ENCODE assay signal across 24 cellular contexts in the genomic region with DNA sequence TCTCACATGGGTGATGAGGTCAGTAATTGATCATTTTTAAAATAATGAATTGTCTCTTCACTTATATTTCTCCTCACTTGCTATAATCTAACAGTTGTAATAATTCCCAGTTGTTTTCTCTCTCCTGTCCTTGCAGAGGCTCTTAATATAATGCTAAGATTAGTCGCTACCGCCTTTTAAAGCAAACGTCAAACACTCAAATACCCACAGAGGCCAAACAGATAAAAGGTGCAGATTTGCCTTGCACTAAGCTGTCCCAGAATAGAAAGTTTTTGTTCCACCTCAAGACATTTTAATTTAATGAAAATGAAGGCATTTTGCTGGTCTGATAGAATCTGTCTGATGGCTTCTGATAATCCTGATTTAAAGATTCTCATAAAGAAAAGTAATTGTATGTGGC.
"Had no signal": no experiment of that assay in that cellular context is flagged by ENCODE, and none has a peak within 500 bp of the region (broad histone marks: within the 10 kb centered on the region; RNA-seq: fewer than 3 reads in every experiment).

No MANE protein-coding gene starts in this region.

- H3K9me3 ChIP-seq: ovary, psoas muscle, right lobe of liver, sigmoid colon, stomach, thoracic aorta, thyroid gland, tibial nerve, upper lobe of left lung, vagina had no signal

- DNase-seq: natural killer cell; occipital lobe; ovary; posterior cingulate gyrus; psoas muscle; right lobe of liver; sigmoid colon; small intestine; stimulated activated CD4-positive, alpha-beta T cell treated with anti-CD3 and anti-CD28 coated beads, Interleukin-15, amount 100 ng/mL, for 24 hours; stimulated activated CD4-positive, alpha-beta T cell treated with anti-CD3 and anti-CD28 coated beads, Interleukin-2, amount 100 ng/mL, for 24 hours; stimulated activated CD4-positive, alpha-beta T cell treated with anti-CD3 and anti-CD28 coated beads, Interleukin-2, amount 100 ng/mL, for 48 hours; stimulated activated CD4-positive, alpha-beta T cell treated with anti-CD3 and anti-CD28 coated beads, Interleukin-4, amount 100 ng/mL, for 24 hours; stimulated activated naive B cell treated with anti-CD40 and anti-IgM and Interleukin-4, amounts not matched to agents 10 μg/mL and 1 μg/mL and 100 μg/mL, for 72 hours; stimulated activated naive CD4-positive, alpha-beta T cell treated with Interleukin-2 at 50 U/mL for 16 hours; stomach; thyroid gland; trophoblast cell; upper lobe of left lung had no signal

- H3K27me3 ChIP-seq: neural progenitor cell, ovary, right lobe of liver, sigmoid colon, stomach, thyroid gland, tibial nerve, upper lobe of left lung, vagina had no signal

- FAIRE-seq: urothelium cell line had no signal

- H3K9ac ChIP-seq: neural progenitor cell, parathyroid adenoma had no signal

- H3K4me3 ChIP-seq: neural progenitor cell, ovary, psoas muscle, right lobe of liver, sigmoid colon, stomach, thoracic aorta, thyroid gland, tibial nerve, upper lobe of left lung, vagina had no signal

- H3K36me3 ChIP-seq: neural progenitor cell, ovary, right lobe of liver, thoracic aorta, thyroid gland had no signal

- H2AFZ ChIP-seq: neural progenitor cell, parathyroid adenoma had no signal

- H3K4me2 ChIP-seq: neural progenitor cell had no signal

- H3K79me2 ChIP-seq: parathyroid adenoma had no signal

- H3K27ac ChIP-seq: neural progenitor cell, ovary, parathyroid adenoma, psoas muscle, right lobe of liver, sigmoid colon, stomach, thoracic aorta, thyroid gland, tibial nerve, upper lobe of left lung, vagina had no signal

- H3K4me1 ChIP-seq: parathyroid adenoma, psoas muscle, right lobe of liver, sigmoid colon, stomach, upper lobe of left lung, vagina had no signal
